ENCODE assay signal across 9 cellular contexts in the genomic region with DNA sequence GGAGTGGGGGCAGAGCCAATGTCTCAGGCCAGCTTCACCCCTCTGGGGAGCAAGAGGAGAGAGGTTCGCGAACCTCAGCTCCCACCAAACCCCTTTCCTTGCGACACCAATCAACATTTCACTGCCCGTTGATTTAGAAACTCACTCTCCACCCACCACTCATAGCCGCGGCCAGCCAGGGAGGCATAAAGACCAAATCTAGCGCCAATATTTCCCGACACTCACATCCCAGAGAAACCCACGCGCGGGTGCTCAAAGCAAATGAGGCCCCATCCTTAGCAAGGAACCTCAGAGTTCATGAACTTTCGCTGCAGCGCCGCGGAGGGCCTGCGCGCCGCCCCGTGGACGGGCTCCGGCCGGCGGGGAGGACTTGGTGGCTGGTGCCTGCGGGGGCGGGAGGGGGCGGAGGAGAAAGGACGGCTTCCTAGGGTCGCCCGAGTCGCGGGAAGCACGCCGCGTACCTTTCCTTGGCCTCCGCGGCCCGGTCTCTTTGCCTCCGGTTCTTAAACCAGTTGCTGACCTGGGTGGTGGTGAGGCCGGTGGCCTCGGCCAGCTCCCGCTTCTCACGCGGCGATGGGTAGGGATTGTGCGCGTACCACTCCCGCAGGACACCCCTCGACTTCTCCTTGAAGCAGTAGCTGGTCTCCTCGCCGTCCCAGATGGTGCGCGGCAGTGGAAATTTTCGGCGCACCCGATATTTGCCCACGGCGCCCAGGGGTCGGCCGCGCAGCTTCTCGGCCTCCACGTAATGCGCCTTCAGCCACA. TPM values are rescaled to one million over a fixed set of nuclear protein-coding genes. Genes with fewer than 3 reads are reported as not detected.
DNase-seq lines count a peak whose midpoint lies in the region; ATAC-seq, FAIRE-seq and TF ChIP-seq lines count a peak whose summit lies in the region.
"Had no signal": no experiment of that assay in that cellular context is flagged by ENCODE, and none has a peak within 500 bp of the region (broad histone marks: within the 10 kb centered on the region; RNA-seq: fewer than 3 reads in every experiment).

No MANE protein-coding gene starts in this region.

- peaks cover 100% of the 10 kb centered on the region for H3K27me3 Mint-ChIP-seq in mesothelial cell of epicardium (ENCODE audit: low read depth)

- no peaks in the 10 kb centered on the region for H3K9me3 Mint-ChIP-seq in mesothelial cell of epicardium

- no peaks in the 10 kb centered on the region for H3K36me3 Mint-ChIP-seq in mesothelial cell of epicardium

- FAIRE-seq in D721Med (lab: Jason Lieb, UNC) = no peak

- TF ChIP-seq CTCF in AG10803 (conservative IDR thresholded peaks at IDR 0.05; ENCODE audit: low read length) = no peak
- no peak for TF ChIP-seq CTCF in HFF-Myc (IDR thresholded peaks at IDR 0.05; ENCODE audit: low read depth, low read length, missing control alignments)
- no peak for TF ChIP-seq CTCF in brain microvascular endothelial cell (IDR thresholded peaks at IDR 0.05; ENCODE audit: low read depth, low read length, missing control alignments)
- no peak for TF ChIP-seq CTCF in mesothelial cell of epicardium (IDR thresholded peaks at IDR 0.05; ENCODE audit: unreplicated experiment)
- no peak for TF ChIP-seq CTCF in D721Med (IDR thresholded peaks at IDR 0.05; ENCODE audit: insufficient read depth, missing control alignments)

- in situ Hi-C loops in brain microvascular endothelial cell (cut with HindIII; ENCODE audit: low pct_ligation_motif_present, low sequenced_read_pairs) = loop anchor here (25.0 kb wide), 2 partner anchors 389 to 589 kb away; no protein-coding TSS in a partner anchor

- H3K27me3 ChIP-seq in brain microvascular endothelial cell (replicated peaks) = no peaks in the 10 kb centered on the region

- DNase-seq in AG10803 (ENCODE audit: low read depth) = peak; percentile 18
- no peak for DNase-seq in HFF-Myc (ENCODE audit: extremely low read depth, low read depth)
- no peak for DNase-seq in brain microvascular endothelial cell
- DNase-seq in mesothelial cell of epicardium (ENCODE audit: low spot score in 2 of 2, unreplicated experiment in 2 of 2) = peak in 1 of 2 experiments; percentile 48
- DNase-seq in D721Med (ENCODE audit: insufficient read length, low spot score) = no peak
- no peak for DNase-seq in SW480 (ENCODE audit: low spot score)

- H3K4me3 Mint-ChIP-seq in mesothelial cell of epicardium = peak overlapping the region; percentile 58

- no peak for ATAC-seq in GM21717 (IDR thresholded peaks at IDR 0.05; ENCODE audit: unreplicated experiment)
- ATAC-seq in HG02678 (IDR thresholded peaks at IDR 0.05; ENCODE audit: unreplicated experiment) = no peak

- no peak overlapping the region for H3K27ac Mint-ChIP-seq in mesothelial cell of epicardium

- H3K36me3 ChIP-seq in brain microvascular endothelial cell (replicated peaks) = no peaks in the 10 kb centered on the region

- H3K4me1 Mint-ChIP-seq in mesothelial cell of epicardium = peaks cover 36% of the 10 kb centered on the region

- peak overlapping the region; percentile 80 for H3K27ac ChIP-seq in brain microvascular endothelial cell

- H3K4me3 ChIP-seq in AG10803 (ENCODE audit: low read length) (peak overlapping the region; percentile 70), HFF-Myc (replicated peaks; ENCODE audit: low read depth, low read length) (peak overlapping the region; percentile 69), brain microvascular endothelial cell (ENCODE audit: low read depth, low read length) (peak overlapping the region; percentile 76)

RNA-seq across cellular contexts. Expression of a gene that starts 0.9 kb away (rescaled TPM):
- 0.16 to 0.47 TPM (median 0.24 TPM) in 3 replicates for total RNA-seq in mesothelial cell of epicardium
- total RNA-seq: liver had no signal
